1 cellular context compared by ENCODE assay signal in genomic region chr17:45060824-45061605, GRCh38.
TF ChIP-seq lines count a peak whose summit lies in the region.

Gene NMT1, plus strand, starts transcription at chr17:45061317. Its CDS starts 13 bp downstream, at chr17:45061330.

TF ChIP-seq in K562, 482 proteins besides CTCF, POLR2A, EP300 and RAD21 (continued from another document and continues in another):
- peak; percentile 31; the same call in 1 of the 2 replicates for TF ChIP-seq DEAF1 (CRISPR knock-in tag; IDR thresholded peaks at IDR 0.05)
- TF ChIP-seq AFF1 (IDR thresholded peaks at IDR 0.05; ENCODE audit: low read depth in 1 of 2, partially characterized antibody in 2 of 2) = peak; percentile 82 to 99
- no peak for TF ChIP-seq DPF2 (IDR thresholded peaks at IDR 0.05)
- peak; percentile 88 for TF ChIP-seq MYBL2 (IDR thresholded peaks at IDR 0.05; ENCODE audit: low read depth)
- TF ChIP-seq MYBL2 (CRISPR knock-in tag; IDR thresholded peaks at IDR 0.05; ENCODE audit: borderline replicate concordance) = no peak
- 0 out of 2 replicates have a peak, but pooled peaks have one; percentile 21 for TF ChIP-seq JUN (IDR thresholded peaks at IDR 0.05; ENCODE audit: borderline replicate concordance, low read depth, low read length)
- TF ChIP-seq JUN (CRISPR knock-in tag; IDR thresholded peaks at IDR 0.05; ENCODE audit: borderline replicate concordance) = no peak
- TF ChIP-seq USF1 (CRISPR knock-in tag; IDR thresholded peaks at IDR 0.05) = peak; percentile 56
- no peak for TF ChIP-seq CCNT2 (IDR thresholded peaks at IDR 0.05; ENCODE audit: borderline replicate concordance, extremely low read depth, insufficient read length, low read depth, low read length)
- no peak for TF ChIP-seq ZBTB43 (CRISPR knock-in tag; IDR thresholded peaks at IDR 0.05)
- peak; percentile 88 for TF ChIP-seq ELF4 (CRISPR knock-in tag; IDR thresholded peaks at IDR 0.05)
- no peak for TF ChIP-seq GTF2B (IDR thresholded peaks at IDR 0.05; ENCODE audit: extremely low read depth, insufficient read length)
- TF ChIP-seq SLC30A9 (CRISPR knock-in tag; IDR thresholded peaks at IDR 0.05) = no peak
- TF ChIP-seq PPARD (CRISPR knock-in tag; IDR thresholded peaks at IDR 0.05) = no peak
- TF ChIP-seq PCBP2 (IDR thresholded peaks at IDR 0.05; ENCODE audit: low read depth, low read length, poor library complexity, severe bottlenecking) = no peak
- no peak for TF ChIP-seq ZNF282 (CRISPR knock-in tag; IDR thresholded peaks at IDR 0.05)
- TF ChIP-seq MAZ (CRISPR knock-in tag; conservative IDR thresholded peaks at IDR 0.05 in 1 of 2, IDR thresholded peaks at IDR 0.05 in 1 of 2) = peak; percentile 21 to 66; a peak in 3 of 4 replicates
- peak; percentile 81 for TF ChIP-seq ARID4B (CRISPR knock-in tag; IDR thresholded peaks at IDR 0.05)
- TF ChIP-seq POLR2AphosphoS2 (IDR thresholded peaks at IDR 0.05; ENCODE audit: low read length) = no peak
- peak; percentile 88 for TF ChIP-seq MXI1 (IDR thresholded peaks at IDR 0.05; ENCODE audit: low read depth, low read length)
- no peak for TF ChIP-seq ETS2 (tag; IDR thresholded peaks at IDR 0.05; ENCODE audit: borderline replicate concordance, poor library complexity, severe bottlenecking)
- TF ChIP-seq ZNF280B (CRISPR knock-in tag; IDR thresholded peaks at IDR 0.05) = no peak
- TF ChIP-seq MYNN (IDR thresholded peaks at IDR 0.05) = peak; percentile 46; the same call in 1 of the 2 replicates
- TF ChIP-seq MYNN (CRISPR knock-in tag; IDR thresholded peaks at IDR 0.05) = no peak
- TF ChIP-seq ZNF408 (CRISPR knock-in tag; IDR thresholded peaks at IDR 0.05; ENCODE audit: low read depth) = no peak
- TF ChIP-seq DACH1 (IDR thresholded peaks at IDR 0.05; ENCODE audit: partially characterized antibody) = no peak
- TF ChIP-seq NELFE (IDR thresholded peaks at IDR 0.05; ENCODE audit: insufficient read depth, insufficient read length) = no peak
- no peak for TF ChIP-seq SMARCB1 (IDR thresholded peaks at IDR 0.05; ENCODE audit: insufficient read length, low read depth)
- TF ChIP-seq PHTF2 (CRISPR knock-in tag; IDR thresholded peaks at IDR 0.05) = no peak; the same call in 1 of the 2 replicates
- peak; percentile 43; the same call in 1 of the 2 replicates for TF ChIP-seq ZBTB17 (CRISPR knock-in tag; IDR thresholded peaks at IDR 0.05)
- TF ChIP-seq BCLAF1 (IDR thresholded peaks at IDR 0.05; ENCODE audit: borderline replicate concordance in 1 of 2, control insufficient read depth in 1 of 2, low read depth in 2 of 2, low read length in 1 of 2) = no peak
- TF ChIP-seq RNF2 (IDR thresholded peaks at IDR 0.05) = no peak; the same call in 1 of the 2 replicates
- no peak for TF ChIP-seq WHSC1 (IDR thresholded peaks at IDR 0.05; ENCODE audit: low read length)
- TF ChIP-seq ATF4 (CRISPR knock-in tag; IDR thresholded peaks at IDR 0.05) = peak; percentile 45; the same call in 1 of the 2 replicates
- peak; percentile 64 for TF ChIP-seq PHF20 (IDR thresholded peaks at IDR 0.05; ENCODE audit: partially characterized antibody)
- peak; percentile 81 for TF ChIP-seq POU5F1 (IDR thresholded peaks at IDR 0.05; ENCODE audit: borderline replicate concordance, low read depth, low read length, partially characterized antibody)
